Comparison of ENCODE assay signal across 10 cellular contexts in genomic region chr4:20253272-20253798, GRCh38. TPM values are rescaled to one million over a fixed set of nuclear protein-coding genes. Genes with fewer than 3 reads are reported as not detected.
DNase-seq lines count a peak whose midpoint lies in the region; ATAC-seq and TF ChIP-seq lines count a peak whose summit lies in the region.
"Had no signal": no experiment of that assay in that cellular context is flagged by ENCODE, and none has a peak within 500 bp of the region (broad histone marks: within the 10 kb centered on the region; RNA-seq: fewer than 3 reads in every experiment).

No MANE protein-coding gene starts in this region.

- H3K27ac ChIP-seq in lung (ENCODE audit: low read depth in 1 of 2, low read length in 1 of 2) (peak overlapping the region in 1 of 2 donors; percentile 34), transverse colon (peak overlapping the region in 2 of 4 donors; percentile 23 to 73)
- H3K27ac ChIP-seq: A549 had no signal

- POLR2A ChIA-PET in activated CD4-positive, alpha-beta memory T cell treated with anti-CD3 and anti-CD28 coated beads for 36 hours (lab: Charles Lee) = no interaction called here

- H3K36me3 Mint-ChIP-seq in activated CD4-positive, alpha-beta memory T cell treated with anti-CD3 and anti-CD28 coated beads for 36 hours = peaks cover 2% of the 10 kb centered on the region

- no peak overlapping the region for H3K4me3 Mint-ChIP-seq in activated CD4-positive, alpha-beta memory T cell treated with anti-CD3 and anti-CD28 coated beads for 36 hours
- H3K4me3 Mint-ChIP-seq: activated T-cell treated with anti-CD3 and anti-CD28 coated beads, Interleukin-2, amount 50 U/mL, for 24 hours had no signal

- TF ChIP-seq POLR2A in transverse colon (IDR thresholded peaks at IDR 0.05) = no peak

- in situ Hi-C loops in transverse colon (cut with MboI; ENCODE audit: low pct_ligation_motif_present in 1 of 4, low pct_unique_long_range_greater_than_20kb in 1 of 4, low sequenced_read_pairs in 3 of 4) = no loop called here

- H3K27ac Mint-ChIP-seq in activated CD4-positive, alpha-beta memory T cell treated with anti-CD3 and anti-CD28 coated beads for 36 hours = no peak overlapping the region
- H3K27ac Mint-ChIP-seq: activated T-cell treated with anti-CD3 and anti-CD28 coated beads, Interleukin-2, amount 50 U/mL, for 24 hours had no signal

- no peak for TF ChIP-seq EP300 in transverse colon (IDR thresholded peaks at IDR 0.05; ENCODE audit: low read depth)

- H3K4me3 ChIP-seq in lung (peak overlapping the region; percentile 48), transverse colon (peak overlapping the region; percentile 38 to 70 (median 50))
- H3K4me3 ChIP-seq: A549 had no signal

- no peak for TF ChIP-seq CTCF in lung (IDR thresholded peaks at IDR 0.05; ENCODE audit: control extremely low read depth, extremely low read depth)
- TF ChIP-seq CTCF in transverse colon (IDR thresholded peaks at IDR 0.05) = no peak

- CTCF ChIA-PET in activated CD4-positive, alpha-beta memory T cell treated with anti-CD3 and anti-CD28 coated beads for 36 hours (lab: Charles Lee) = no interaction called here

- DNase-seq in NCI-H524 (lab: John Stamatoyannopoulos, UW) = peak; percentile 27 to 49
- DNase-seq in NCI-H524 treated with DMSO at 0.1 percent for 48 hours (lab: John Stamatoyannopoulos, UW) = no peak
- DNase-seq in dermis blood vessel endothelial cell = peak; percentile 6
- DNase-seq in lung (ENCODE audit: low spot score) = no peak
- no peak for DNase-seq in transverse colon
- no peak for DNase-seq in stimulated activated CD4-positive, alpha-beta T cell treated with anti-CD3 and anti-CD28 coated beads, Interleukin-4, amount 100 ng/mL, for 4 hours
- no peak for DNase-seq in activated CD4-positive, alpha-beta memory T cell treated with anti-CD3 and anti-CD28 coated beads for 36 hours
- DNase-seq: activated T-cell treated with anti-CD3 and anti-CD28 coated beads, Interleukin-2, amount 50 U/mL, for 24 hours had no signal

- H3K4me1 ChIP-seq in lung (ENCODE audit: control insufficient read depth in 2 of 2, insufficient read depth in 2 of 2, low read length in 2 of 2) (peaks cover 0 to 12% of the 10 kb centered on the region in 2 donors), transverse colon (peaks cover 0 to 21% (median 15%) of the 10 kb centered on the region in 4 donors)
- H3K4me1 ChIP-seq: A549 had no signal

- H3K36me3 ChIP-seq in lung (ENCODE audit: control insufficient read depth in 2 of 2, insufficient read depth in 2 of 2, low read length in 2 of 2) = no peaks in the 10 kb centered on the region
- no peaks in the 10 kb centered on the region for H3K36me3 ChIP-seq in transverse colon

- H3K27me3 Mint-ChIP-seq in activated CD4-positive, alpha-beta memory T cell treated with anti-CD3 and anti-CD28 coated beads for 36 hours = peaks cover 39% of the 10 kb centered on the region

- intact Hi-C loops in transverse colon (cut with DNase I; ENCODE audit: low total_unique reads) = no loop called here
- intact Hi-C loops in activated CD4-positive, alpha-beta memory T cell treated with anti-CD3 and anti-CD28 coated beads for 36 hours (cut with micrococcal nuclease) = loop anchor here (10.0 kb wide), 1 partner anchor 1029 kb away; no protein-coding TSS in a partner anchor

- H3K9me3 ChIP-seq in lung (ENCODE audit: control insufficient read depth in 2 of 2, insufficient read depth in 1 of 2, low read length in 1 of 2) = no peaks in the 10 kb centered on the region
- no peaks in the 10 kb centered on the region for H3K9me3 ChIP-seq in transverse colon
- H3K9me3 ChIP-seq: A549 had no signal

- no peaks in the 10 kb centered on the region for H3K9me3 Mint-ChIP-seq in activated CD4-positive, alpha-beta memory T cell treated with anti-CD3 and anti-CD28 coated beads for 36 hours
- H3K9me3 Mint-ChIP-seq: activated T-cell treated with anti-CD3 and anti-CD28 coated beads, Interleukin-2, amount 50 U/mL, for 24 hours had no signal

- 4 to 5% methylated on average over 27 of the region's 27 CpGs for WGBS in lung, 2 donors
- WGBS in transverse colon (ENCODE audit: low coverage in 1 of 2), 2 donors = 19% methylated on average over 26 of the region's 27 CpGs; no CpG with 5 or more reads in 1 of the 2 donors

- H3K4me1 Mint-ChIP-seq in activated CD4-positive, alpha-beta memory T cell treated with anti-CD3 and anti-CD28 coated beads for 36 hours (ENCODE audit: low read depth) = peaks cover 6% of the 10 kb centered on the region

- H3K27me3 ChIP-seq in lung (ENCODE audit: control insufficient read depth, insufficient read depth) (no peaks in the 10 kb centered on the region), transverse colon (peaks cover 61% of the 10 kb centered on the region)

- ATAC-seq in lung (ENCODE audit: insufficient read depth, low FRiP score) = no peak
- no peak for ATAC-seq in HG03378 (IDR thresholded peaks at IDR 0.05; ENCODE audit: unreplicated experiment)

RNA-seq across cellular contexts. Expression of gene SLIT2, which starts 1.6 kb away (rescaled TPM):
- total RNA-seq in dermis blood vessel endothelial cell (0.34 and 0.65 TPM in 2 replicates), lung (100 to 1,000 TPM in 1 of 2 donors, 10 to 100 TPM in 1; 56.0 to 159 TPM), transverse colon (1 to 10 TPM; 2.2 to 6.7 (median 5.6) TPM)
- polyA plus RNA-seq in lung = 1 to 10 TPM; 6.6 to 8.8 TPM
- not detected for total RNA-seq in activated CD4-positive, alpha-beta memory T cell treated with anti-CD3 and anti-CD28 coated beads for 36 hours
- polyA plus RNA-seq: A549 had no signal

Comparison
In these comparisons a context has a peak if more than half of its experiments do, and no peak if none do; other contexts are left out.
1. DNase-seq: peak in NCI-H524 (2 of 2) and dermis blood vessel endothelial cell (single experiment); none in NCI-H524 treated with DMSO at 0.1 percent for 48 hours (single experiment), lung (single experiment), transverse colon (single experiment), stimulated activated CD4-positive, alpha-beta T cell treated with anti-CD3 and anti-CD28 coated beads, Interleukin-4, amount 100 ng/mL, for 4 hours (0 of 2) and activated CD4-positive, alpha-beta memory T cell treated with anti-CD3 and anti-CD28 coated beads for 36 hours (single experiment).
2. RNA of gene SLIT2, which starts 1.6 kb away (total RNA-seq): 56.0 to 159 TPM in lung; 2.2 to 6.7 TPM in transverse colon, 0.34 to 0.65 TPM in dermis blood vessel endothelial cell and not detected in activated CD4-positive, alpha-beta memory T cell treated with anti-CD3 and anti-CD28 coated beads for 36 hours; every median in the first group is over 4 times any median in the second.